In genomic region chr7:17095951-17096350, GRCh38 we compare ENCODE assay signal across 20 cellular contexts.
A peak's percentile ranks its signal among the peaks of the same experiment; 100 is the strongest.
DNase-seq lines count a peak whose midpoint lies in the region; ATAC-seq, FAIRE-seq and TF ChIP-seq lines count a peak whose summit lies in the region.
"Had no signal": no experiment of that assay in that cellular context is flagged by ENCODE, and none has a peak within 500 bp of the region (broad histone marks: within the 10 kb centered on the region; RNA-seq: fewer than 3 reads in every experiment).

No MANE protein-coding gene starts in this region.

- no peaks in the 10 kb centered on the region for H3K9me2 ChIP-seq in GM23248 (ENCODE audit: insufficient read depth)

- no peaks in the 10 kb centered on the region for H3K79me2 ChIP-seq in GM23248 (ENCODE audit: insufficient read depth)
- H3K79me2 ChIP-seq in keratinocyte (ENCODE audit: control insufficient read depth, insufficient read depth, low read length) = no peaks in the 10 kb centered on the region

- peak overlapping the region; percentile 87 for H3K27ac Mint-ChIP-seq in MCF 10A (ENCODE audit: low read depth, unreplicated experiment)
- H3K27ac Mint-ChIP-seq: T-cell had no signal

- peaks cover 25% of the 10 kb centered on the region for H3K4me1 ChIP-seq in GM23248 (ENCODE audit: insufficient read depth)
- H3K4me1 ChIP-seq in keratinocyte (ENCODE audit: control insufficient read depth, extremely low read depth, insufficient read depth, low read length) = peaks cover 64% of the 10 kb centered on the region
- peaks cover 41% of the 10 kb centered on the region for H3K4me1 ChIP-seq in suprapubic skin

- no peak overlapping the region for H3K9ac ChIP-seq in GM23248
- H3K9ac ChIP-seq in keratinocyte (ENCODE audit: control insufficient read depth, extremely low read depth, insufficient read depth, low read length) = no peak overlapping the region
- H3K9ac ChIP-seq: BLaER1 treated with 17β-estradiol and CSF1 and Interleukin-3, amounts not matched to agents 10 nM and 100 nM had no signal

- TF ChIP-seq EP300 in suprapubic skin (IDR thresholded peaks at IDR 0.05) = no peak

- no peaks in the 10 kb centered on the region for H3K27me3 ChIP-seq in GM23248 (replicated peaks; ENCODE audit: insufficient read depth)
- H3K27me3 ChIP-seq in keratinocyte (ENCODE audit: control insufficient read depth, extremely low read depth, insufficient read depth, low read length) = no peaks in the 10 kb centered on the region
- H3K27me3 ChIP-seq in suprapubic skin = no peaks in the 10 kb centered on the region
- H3K27me3 ChIP-seq: BLaER1 treated with 17β-estradiol and CSF1 and Interleukin-3, amounts not matched to agents 10 nM and 100 nM; SJSA1 had no signal

- TF ChIP-seq CTCF in MCF 10A (IDR thresholded peaks at IDR 0.05; ENCODE audit: unreplicated experiment) (no peak), keratinocyte (optimal IDR thresholded peaks at IDR 0.05 in 1 of 3, IDR thresholded peaks at IDR 0.05 in 1 of 3, conservative IDR thresholded peaks at IDR 0.05 in 1 of 3; ENCODE audit: extremely low read depth in 1 of 3, insufficient read depth in 2 of 3, low read length in 3 of 3) (peak in 1 of 3 experiments; percentile 59), suprapubic skin (IDR thresholded peaks at IDR 0.05) (no peak)

- H2AFZ ChIP-seq in GM23248 (no peak overlapping the region), keratinocyte (ENCODE audit: control insufficient read depth, low read length) (peak overlapping the region; percentile 4)

- ATAC-seq in left colon = no peak
- ATAC-seq: HCT116, K562, T-cell had no signal

- no peaks in the 10 kb centered on the region for H3K36me3 Mint-ChIP-seq in MCF 10A (ENCODE audit: insufficient read depth, unreplicated experiment)
- H3K36me3 Mint-ChIP-seq: T-cell had no signal

- POLR2A ChIA-PET in MCF 10A (lab: Yijun Ruan, JAX) = interaction anchor here (0.7 to 6.0 kb wide), 11 partner anchors 13 to 559 kb away, joined by 3 to 69 read pairs (median 5); partner anchors contain the start of gene AHR

- no peak overlapping the region for H3K4me2 ChIP-seq in GM23248 (ENCODE audit: unreplicated experiment)
- H3K4me2 ChIP-seq in keratinocyte (ENCODE audit: control insufficient read depth, extremely low read depth, insufficient read depth, low read depth, low read length) = peak overlapping the region; percentile 76

- BruUV-seq in MCF 10A (replicated peaks; lab: Mats Ljungman, UMichigan) = no TSS peak

- H3K27ac ChIP-seq in GM23248 (peak overlapping the region; percentile 68; the same call in 1 of the 2 replicates), keratinocyte (ENCODE audit: control insufficient read depth, insufficient read depth, low read length) (peak overlapping the region; percentile 86), suprapubic skin (no peak overlapping the region)
- H3K27ac ChIP-seq: BLaER1 treated with 17β-estradiol and CSF1 and Interleukin-3, amounts not matched to agents 10 nM and 100 nM; SJSA1 had no signal

- CTCF ChIA-PET in MCF 10A (lab: Yijun Ruan, JAX) = interaction anchor here (0.5 to 2.6 kb wide), 11 partner anchors 9 to 687 kb away, joined by 3 to 11 read pairs (median 3); partner anchors contain the start of gene AHR

- in situ Hi-C loops in GM23248 (cut with MboI) = no loop called here

- H3K4me3 ChIP-seq in GM23248 = no peak overlapping the region
- no peak overlapping the region for H3K4me3 ChIP-seq in keratinocyte (ENCODE audit: control insufficient read depth in 2 of 3, extremely low read depth in 1 of 3, insufficient read depth in 2 of 3, low read depth in 1 of 3, low read length in 3 of 3)
- no peak overlapping the region for H3K4me3 ChIP-seq in suprapubic skin
- H3K4me3 ChIP-seq: BLaER1 treated with 17β-estradiol and CSF1 and Interleukin-3, amounts not matched to agents 10 nM and 100 nM; K562; SJSA1 had no signal

- H3K4me3 Mint-ChIP-seq in MCF 10A (ENCODE audit: unreplicated experiment) = no peak overlapping the region
- H3K4me3 Mint-ChIP-seq: T-cell had no signal

- peaks cover 22% of the 10 kb centered on the region for H3F3A ChIP-seq in GM23248 (ENCODE audit: insufficient read depth)

- H3K36me3 ChIP-seq in GM23248 (ENCODE audit: low read depth) (no peaks in the 10 kb centered on the region), keratinocyte (ENCODE audit: control insufficient read depth in 2 of 2, extremely low read depth in 1 of 2, insufficient read depth in 2 of 2, low read length in 2 of 2) (no peaks in the 10 kb centered on the region), suprapubic skin (no peaks in the 10 kb centered on the region)
- H3K36me3 ChIP-seq: BLaER1 treated with 17β-estradiol and CSF1 and Interleukin-3, amounts not matched to agents 10 nM and 100 nM; SJSA1 had no signal

- H3K9me3 Mint-ChIP-seq in MCF 10A (ENCODE audit: unreplicated experiment) = no peaks in the 10 kb centered on the region
- H3K9me3 Mint-ChIP-seq: T-cell had no signal

- H3K9me1 ChIP-seq in keratinocyte (ENCODE audit: control insufficient read depth, extremely low read depth, insufficient read depth, low read length) = no peaks in the 10 kb centered on the region

- DNase-seq in GM23248 = peak; percentile 11
- peak; percentile 44 to 45 for DNase-seq in NCI-H526 (lab: John Stamatoyannopoulos, UW)
- DNase-seq in MCF 10A (ENCODE audit: unreplicated experiment) = no peak
- no peak for DNase-seq in keratinocyte (ENCODE audit: low read depth, low spot score)
- DNase-seq in left colon = no peak
- no peak for DNase-seq in SKM-1 treated with dmso at 0.1 percent for 144 hours (lab: John Stamatoyannopoulos, UW; ENCODE audit: unreplicated experiment)
- DNase-seq in suprapubic skin (ENCODE audit: low spot score in 2 of 2) = no peak
- no peak for DNase-seq in activated CD4-positive, alpha-beta T cell treated with anti-CD3 and anti-CD28 coated beads for 48 hours
- DNase-seq: DMS 273 treated with DMSO at 0.1 percent for 48 hours, NCI-H1105, NCI-H187, NCI-H2171, NCI-H446 treated with DMSO at 0.1 percent for 48 hours, T-cell had no signal

- dilution Hi-C loops in keratinocyte (cut with MboI; ENCODE audit: extremely low pct_ligation_motif_present, low sequenced_read_pairs) = no loop called here

- 82 to 91% methylated on average over 2 of the region's 2 CpGs for WGBS in GM23248 (ENCODE audit: low coverage in 1 of 2, low lambda C conversion rate in 2 of 2, missing lambda C conversion rate in 2 of 2), 2 experiments
- WGBS in suprapubic skin = 64% methylated on average over 2 of the region's 2 CpGs

- no peaks in the 10 kb centered on the region for H4K20me1 ChIP-seq in GM23248 (ENCODE audit: insufficient read depth)
- no peaks in the 10 kb centered on the region for H4K20me1 ChIP-seq in keratinocyte (ENCODE audit: control insufficient read depth, extremely low read depth, insufficient read depth, low read length)
- H4K20me1 ChIP-seq: BLaER1 treated with 17β-estradiol and CSF1 and Interleukin-3, amounts not matched to agents 10 nM and 100 nM had no signal

- H3K4me1 Mint-ChIP-seq in MCF 10A (ENCODE audit: insufficient read depth, unreplicated experiment) = peaks cover 44% of the 10 kb centered on the region

- no peak for TF ChIP-seq POLR2A in suprapubic skin (IDR thresholded peaks at IDR 0.05)

- intact Hi-C loops in MCF 10A (cut with micrococcal nuclease) (loop anchor here (1.0 to 5.0 kb wide), 3 partner anchors 54 to 138 kb away; no protein-coding TSS in a partner anchor), left colon (cut with DNase I, micrococcal nuclease) (no loop called here)

- FAIRE-seq in keratinocyte (lab: Jason Lieb, UNC) = no peak
- FAIRE-seq: GM18507, HTR-8/SVneo, K562 had no signal

- H3K9me3 ChIP-seq in GM23248 (ENCODE audit: low read depth) (no peaks in the 10 kb centered on the region), keratinocyte (ENCODE audit: control insufficient read depth, low read depth, low read length) (no peaks in the 10 kb centered on the region), suprapubic skin (no peaks in the 10 kb centered on the region)
- H3K9me3 ChIP-seq: SJSA1 had no signal

- no peaks in the 10 kb centered on the region for H3K27me3 Mint-ChIP-seq in MCF 10A (ENCODE audit: insufficient read depth, unreplicated experiment)
- H3K27me3 Mint-ChIP-seq: T-cell had no signal

Comparison
In these comparisons a context has a peak if more than half of its experiments do, and no peak if none do; other contexts are left out.
1. DNase-seq: peak in GM23248 (single experiment) and NCI-H526 (2 of 2); none in MCF 10A (single experiment), keratinocyte (single experiment), left colon (0 of 2), SKM-1 treated with dmso at 0.1 percent for 144 hours (single experiment), suprapubic skin (0 of 2) and activated CD4-positive, alpha-beta T cell treated with anti-CD3 and anti-CD28 coated beads for 48 hours (single experiment).